11 cellular contexts compared by ENCODE assay signal in the genomic region with DNA sequence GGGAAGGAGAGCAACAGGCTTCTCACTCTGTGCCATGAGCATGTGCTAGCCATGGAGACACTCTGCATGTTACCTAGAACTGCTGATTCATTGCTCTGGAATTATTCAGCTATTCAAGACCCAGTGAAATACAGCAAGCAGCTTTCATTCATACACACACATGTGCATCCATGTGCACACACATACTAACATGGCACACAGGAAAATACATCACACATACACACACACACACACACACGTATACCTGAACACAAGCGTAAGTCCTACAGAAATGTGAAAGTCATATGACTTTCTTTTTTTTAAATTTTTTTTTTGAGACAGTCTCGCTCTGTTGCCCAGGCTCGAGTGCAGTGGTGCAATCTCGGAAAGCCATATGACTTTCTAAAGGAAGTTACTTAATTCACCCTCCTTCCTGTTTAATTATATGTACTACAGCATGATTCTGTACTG.
DNase-seq lines count a peak whose midpoint lies in the region; TF ChIP-seq lines count a peak whose summit lies in the region.
"Had no signal": no experiment of that assay in that cellular context is flagged by ENCODE, and none has a peak within 500 bp of the region (broad histone marks: within the 10 kb centered on the region; RNA-seq: fewer than 3 reads in every experiment).

No MANE protein-coding gene starts in this region.

- no peaks in the 10 kb centered on the region for H3K9me3 ChIP-seq in tibial nerve

- TF ChIP-seq EP300 in tibial nerve (IDR thresholded peaks at IDR 0.05): peak; percentile 50 to 69

- DNase-seq in SIG-M5 treated with dmso at 0.1 percent for 504 hours (lab: John Stamatoyannopoulos, UW; ENCODE audit: unreplicated experiment) (peak; percentile 54), SIG-M5 (lab: John Stamatoyannopoulos, UW) (no peak), OCI-M1 (lab: John Stamatoyannopoulos, UW) (peak; percentile 29), fibroblast of mammary gland (ENCODE audit: low read depth) (peak; percentile 56), tibial nerve (ENCODE audit: low spot score in 2 of 2) (no peak), NCI-H187 treated with DMSO at 0.1 percent for 48 hours (lab: John Stamatoyannopoulos, UW) (no peak)
- no peak for DNase-seq in stimulated activated CD8-positive, alpha-beta memory T cell treated with anti-CD3 and anti-CD28 coated beads, Interleukin-4, amount 100 ng/mL, for 48 hours
- DNase-seq in stimulated activated CD4-positive, alpha-beta T cell treated with anti-CD3 and anti-CD28 coated beads, Interleukin-4, amount 100 ng/mL, for 4 hours: no peak
- DNase-seq: activated CD4-positive, alpha-beta T cell treated with anti-CD3 and anti-CD28 coated beads for 4 hours; effector memory CD4-positive, alpha-beta T cell; NCI-H1417 had no signal

- 67 to 68% methylated on average over 5 of the region's 5 CpGs for WGBS in tibial nerve, 2 donors

- no peaks in the 10 kb centered on the region for H3K27me3 ChIP-seq in tibial nerve

- peaks cover 0 to 11% (median 0%) of the 10 kb centered on the region in 4 donors for H3K4me1 ChIP-seq in tibial nerve

- peaks cover 0 to 4% (median 0%) of the 10 kb centered on the region in 3 donors for H3K36me3 ChIP-seq in tibial nerve

- H3K4me3 ChIP-seq in fibroblast of mammary gland (ENCODE audit: control insufficient read depth, low read depth, low read length): no peak overlapping the region
- H3K4me3 ChIP-seq in tibial nerve: no peak overlapping the region

- no peak overlapping the region for H3K27ac ChIP-seq in tibial nerve

- no peak for TF ChIP-seq CTCF in fibroblast of mammary gland (conservative IDR thresholded peaks at IDR 0.05; ENCODE audit: control insufficient read depth, insufficient read depth, low read depth, low read length)
- TF ChIP-seq CTCF in tibial nerve (IDR thresholded peaks at IDR 0.05): no peak

- no peak for TF ChIP-seq POLR2A in tibial nerve (IDR thresholded peaks at IDR 0.05)

Comparison
In these comparisons a context has a peak if more than half of its experiments do, and no peak if none do; other contexts are left out.
1. DNase-seq: peak in SIG-M5 treated with dmso at 0.1 percent for 504 hours (single experiment), OCI-M1 (single experiment) and fibroblast of mammary gland (single experiment); none in SIG-M5 (single experiment), tibial nerve (0 of 2), NCI-H187 treated with DMSO at 0.1 percent for 48 hours (single experiment), stimulated activated CD8-positive, alpha-beta memory T cell treated with anti-CD3 and anti-CD28 coated beads, Interleukin-4, amount 100 ng/mL, for 48 hours (single experiment) and stimulated activated CD4-positive, alpha-beta T cell treated with anti-CD3 and anti-CD28 coated beads, Interleukin-4, amount 100 ng/mL, for 4 hours (0 of 2).